Comparison of ENCODE assay signal across 8 cellular contexts in genomic region chr6:111565316-111566221, GRCh38. TPM values are rescaled to one million over a fixed set of nuclear protein-coding genes. Genes with fewer than 3 reads are reported as not detected.
DNase-seq lines count a peak whose midpoint lies in the region; ATAC-seq and TF ChIP-seq lines count a peak whose summit lies in the region.

No MANE protein-coding gene starts in this region.

- H3K4me1 ChIP-seq in BLaER1 treated with 17β-estradiol and CSF1 and Interleukin-3, amounts not matched to agents 10 nM and 100 nM: peaks cover 55 to 76% (median 67%) of the 10 kb centered on the region in 10 experiments
- peaks cover 42% of the 10 kb centered on the region for H3K4me1 ChIP-seq in Panc1 (ENCODE audit: control insufficient read depth, insufficient read depth, low read length)
- peaks cover 49 to 69% (median 61%) of the 10 kb centered on the region in 4 donors for H3K4me1 ChIP-seq in esophagus muscularis mucosa
- H3K4me1 ChIP-seq in adrenal gland (replicated peaks in 1 of 2): peaks cover 0 to 53% of the 10 kb centered on the region in 2 donors

- POLR2A ChIA-PET in Panc1 (lab: Charles Lee): interaction anchor here (0.5 kb wide), 1 partner anchor 83 kb away, joined by 4 read pairs; the partner anchor contains the start of gene REV3L

- CTCF ChIA-PET in Panc1 (lab: Charles Lee): interaction anchor here (0.6 to 1.3 kb wide), 3 partner anchors 8 to 307 kb away, joined by 3 to 4 read pairs (median 3); a partner anchor contains a TSS

- no peak for TF ChIP-seq EP300 in esophagus muscularis mucosa (IDR thresholded peaks at IDR 0.05)

- TF ChIP-seq CTCF in Panc1 (IDR thresholded peaks at IDR 0.05) (no peak; the same call in 1 of the 2 replicates), esophagus muscularis mucosa (IDR thresholded peaks at IDR 0.05) (no peak), adrenal gland (IDR thresholded peaks at IDR 0.05) (peak in 1 of 6 experiments; percentile 9)

- BruUV-seq in Panc1 (replicated peaks; lab: Mats Ljungman, UMichigan): no TSS peak

- H3K27ac ChIP-seq in BLaER1 treated with 17β-estradiol and CSF1 and Interleukin-3, amounts not matched to agents 10 nM and 100 nM: peak overlapping the region; percentile 23 to 99 (median 75); a peak in 21 of 22 replicates
- H3K27ac ChIP-seq in Panc1 (ENCODE audit: low read length): peak overlapping the region; percentile 83
- H3K27ac ChIP-seq in esophagus muscularis mucosa (replicated peaks in 1 of 4): peak overlapping the region; percentile 64 to 70 (median 67)
- H3K27ac ChIP-seq in adrenal gland: peak overlapping the region in 2 of 5 donors; percentile 56 to 79

- in situ Hi-C loops in Panc1 (cut with HindIII; ENCODE audit: low pct_unique_long_range_greater_than_20kb, low sequenced_read_pairs): no loop called here

- TF ChIP-seq POLR2A in esophagus muscularis mucosa (IDR thresholded peaks at IDR 0.05; ENCODE audit: low read depth) (no peak), adrenal gland (IDR thresholded peaks at IDR 0.05) (no peak)

- ATAC-seq in GM18870 (IDR thresholded peaks at IDR 0.05; ENCODE audit: unreplicated experiment) (peak; percentile 61), HG03378 (IDR thresholded peaks at IDR 0.05; ENCODE audit: unreplicated experiment) (peak; percentile 60), Panc1 (peak; percentile 70), HG03097 (IDR thresholded peaks at IDR 0.05; ENCODE audit: low FRiP score, unreplicated experiment) (no peak)

- intact Hi-C loops in Panc1 (cut with micrococcal nuclease; ENCODE audit: unreplicated experiment) (no loop called here), esophagus muscularis mucosa (cut with DNase I) (no loop called here), adrenal gland (cut with DNase I) (no loop called here)

- H3K9me3 ChIP-seq in BLaER1 treated with 17β-estradiol and CSF1 and Interleukin-3, amounts not matched to agents 10 nM and 100 nM (replicated peaks in 1 of 11): peaks cover 0 to 3% (median 0%) of the 10 kb centered on the region in 11 experiments; a peak in 2 of 22 replicates
- H3K9me3 ChIP-seq in Panc1 (ENCODE audit: control insufficient read depth, insufficient read depth, low read depth, low read length) (no peaks in the 10 kb centered on the region), esophagus muscularis mucosa (no peaks in the 10 kb centered on the region), adrenal gland (replicated peaks in 1 of 3) (no peaks in the 10 kb centered on the region)

- peaks cover 0 to 22% (median 0%) of the 10 kb centered on the region in 11 experiments; a peak in 5 of 22 replicates for H4K20me1 ChIP-seq in BLaER1 treated with 17β-estradiol and CSF1 and Interleukin-3, amounts not matched to agents 10 nM and 100 nM

- H3K9ac ChIP-seq in BLaER1 treated with 17β-estradiol and CSF1 and Interleukin-3, amounts not matched to agents 10 nM and 100 nM: peak overlapping the region in 10 of 11 experiments; percentile 9 to 78 (median 70); a peak in 19 of 22 replicates

- no peaks in the 10 kb centered on the region for H3K27me3 ChIP-seq in BLaER1 treated with 17β-estradiol and CSF1 and Interleukin-3, amounts not matched to agents 10 nM and 100 nM
- no peaks in the 10 kb centered on the region for H3K27me3 ChIP-seq in Panc1 (ENCODE audit: control insufficient read depth, insufficient read depth, low read length)
- no peaks in the 10 kb centered on the region for H3K27me3 ChIP-seq in esophagus muscularis mucosa
- no peaks in the 10 kb centered on the region for H3K27me3 ChIP-seq in adrenal gland

- no peak for DNase-seq in Panc1 (ENCODE audit: low read depth, low spot score)
- no peak for DNase-seq in esophagus muscularis mucosa (ENCODE audit: extremely low spot score)
- peak; percentile 36 for DNase-seq in stimulated activated CD8-positive, alpha-beta memory T cell treated with anti-CD3 and anti-CD28 coated beads, Interleukin-4, amount 100 ng/mL, for 48 hours
- no peak for DNase-seq in adrenal gland

- WGBS in esophagus muscularis mucosa: 87% methylated on average over 11 of the region's 12 CpGs
- 88 to 97% (median 93%) methylated on average over 9 to 12 of the region's 12 CpGs for WGBS in adrenal gland, 4 donors

- peak overlapping the region in 7 of 10 experiments; percentile 26 to 53 (median 40); a peak in 11 of 20 replicates for H3K4me3 ChIP-seq in BLaER1 treated with 17β-estradiol and CSF1 and Interleukin-3, amounts not matched to agents 10 nM and 100 nM
- no peak overlapping the region for H3K4me3 ChIP-seq in Panc1 (ENCODE audit: low read depth in 2 of 2, low read length in 2 of 2)
- H3K4me3 ChIP-seq in esophagus muscularis mucosa: no peak overlapping the region
- H3K4me3 ChIP-seq in adrenal gland: no peak overlapping the region

- H3K36me3 ChIP-seq in BLaER1 treated with 17β-estradiol and CSF1 and Interleukin-3, amounts not matched to agents 10 nM and 100 nM: peaks cover 32 to 96% (median 69%) of the 10 kb centered on the region in 11 experiments
- H3K36me3 ChIP-seq in Panc1 (ENCODE audit: control insufficient read depth, insufficient read depth, low read length) (no peaks in the 10 kb centered on the region), esophagus muscularis mucosa (peaks cover 5 to 52% (median 31%) of the 10 kb centered on the region in 4 donors), adrenal gland (replicated peaks in 1 of 2) (peaks cover 0 to 34% of the 10 kb centered on the region in 2 donors)

- peak overlapping the region; percentile 82 to 97 (median 93) for H3K4me2 ChIP-seq in BLaER1 treated with 17β-estradiol and CSF1 and Interleukin-3, amounts not matched to agents 10 nM and 100 nM

RNA-seq across cellular contexts. Expression of gene TRAF3IP2, which starts 40.1 kb away (rescaled TPM):
- total RNA-seq in Panc1 (2021; ENCODE audit: unreplicated experiment) (43.3 TPM), esophagus muscularis mucosa (10 to 100 TPM; 16.6 to 37.1 (median 32.4) TPM), adrenal gland (10 to 100 TPM; 35.7 to 53.7 (median 46.2) TPM)
- 27.5 TPM for polyA plus RNA-seq in Panc1 (2012; ENCODE audit: insufficient read length)
- 10 to 100 TPM; 32.9 to 70.8 (median 56.9) TPM for polyA plus RNA-seq in adrenal gland

Comparison
In these comparisons a context has a peak if more than half of its experiments do, and no peak if none do; other contexts are left out.
1. H3K4me3 ChIP-seq: peak in BLaER1 treated with 17β-estradiol and CSF1 and Interleukin-3, amounts not matched to agents 10 nM and 100 nM (7 of 10); none in Panc1 (0 of 2), esophagus muscularis mucosa (0 of 4) and adrenal gland (0 of 4).